8 cellular contexts compared by ENCODE assay signal in the genomic region with DNA sequence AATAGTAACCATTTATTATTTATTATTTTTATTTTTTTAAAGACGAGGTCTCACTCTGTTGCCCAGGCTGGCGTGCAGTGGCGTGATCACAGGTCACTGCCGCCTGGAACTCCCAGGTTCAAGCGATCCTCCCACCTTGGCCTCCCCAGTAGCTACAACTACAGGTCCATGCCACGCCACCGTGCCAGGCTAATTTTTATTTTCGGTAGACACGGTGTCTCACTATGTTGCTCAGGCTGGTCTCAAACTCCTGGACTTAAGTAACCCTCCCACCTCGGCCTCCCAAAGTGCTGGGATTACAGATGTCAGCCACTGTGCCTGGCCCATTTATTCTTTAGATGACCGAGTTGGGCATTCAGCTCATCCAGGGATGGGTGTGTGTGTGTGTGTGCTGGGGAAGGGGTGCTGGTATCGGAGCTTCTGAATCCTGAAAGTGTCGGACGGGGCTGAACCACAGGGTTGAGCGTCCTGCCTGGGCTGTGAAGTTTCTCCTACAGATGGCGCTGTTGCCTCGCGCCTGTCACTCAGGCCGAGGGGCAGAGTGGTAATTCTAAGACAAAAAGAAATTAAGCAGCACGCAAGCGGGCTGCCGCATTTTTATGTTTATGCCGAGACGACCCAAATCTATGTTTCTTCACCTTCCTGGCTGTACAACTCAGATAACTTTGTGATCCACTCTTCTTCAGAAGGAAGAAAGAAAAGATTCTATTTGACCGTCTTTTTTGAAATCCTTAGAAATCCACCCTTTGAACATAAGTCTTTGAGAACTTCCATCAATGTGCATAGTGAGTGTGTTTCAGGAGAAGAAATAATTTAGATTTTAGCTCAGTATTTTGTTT.
A peak's percentile ranks its signal among the peaks of the same experiment; 100 is the strongest.
DNase-seq lines count a peak whose midpoint lies in the region; FAIRE-seq and TF ChIP-seq lines count a peak whose summit lies in the region.

No MANE protein-coding gene starts in this region.

- peak; percentile 71 for DNase-seq in NCI-H1436 (lab: John Stamatoyannopoulos, UW)
- DNase-seq in NCI-H1436 treated with DMSO at 0.1 percent for 48 hours (lab: John Stamatoyannopoulos, UW), result no peak
- DNase-seq in HPDE6-E6E7 (ENCODE audit: extremely low spot score), result peak; percentile 87
- peak; percentile 60 for DNase-seq in RKO (ENCODE audit: low spot score)
- DNase-seq in activated effector memory CD4-positive, alpha-beta T cell treated with anti-CD3 and anti-CD28 coated beads, Interleukin-2, amount 50 U/mL, for 16 hours, result peak; percentile 83
- peak; percentile 10 to 59 for DNase-seq in frontal cortex (ENCODE audit: low spot score in 2 of 2)
- peak; percentile 33 to 74 (median 49) for DNase-seq in ovary
- peak; percentile 46 for DNase-seq in transverse colon

- TF ChIP-seq EP300 in ovary (IDR thresholded peaks at IDR 0.05), result no peak
- no peak for TF ChIP-seq EP300 in transverse colon (IDR thresholded peaks at IDR 0.05; ENCODE audit: low read depth)

- H3K27ac ChIP-seq in ovary (no peak overlapping the region), transverse colon (no peak overlapping the region)

- intact Hi-C loops in ovary (cut with DNase I) (no loop called here), transverse colon (cut with DNase I; ENCODE audit: low total_unique reads) (no loop called here)

- no peaks in the 10 kb centered on the region for H3K36me3 ChIP-seq in ovary
- H3K36me3 ChIP-seq in transverse colon, result no peaks in the 10 kb centered on the region

- no peaks in the 10 kb centered on the region for H3K9me3 ChIP-seq in ovary
- no peaks in the 10 kb centered on the region for H3K9me3 ChIP-seq in transverse colon

- H3K4me1 ChIP-seq in ovary (ENCODE audit: insufficient read depth), result no peaks in the 10 kb centered on the region
- H3K4me1 ChIP-seq in transverse colon, result no peaks in the 10 kb centered on the region

- TF ChIP-seq CTCF in ovary (IDR thresholded peaks at IDR 0.05), result peak; percentile 30 to 58 (median 31)
- TF ChIP-seq CTCF in transverse colon (IDR thresholded peaks at IDR 0.05), result peak; percentile 66 to 83 (median 77)

- no peak for TF ChIP-seq POLR2A in ovary (IDR thresholded peaks at IDR 0.05)
- no peak for TF ChIP-seq POLR2A in transverse colon (IDR thresholded peaks at IDR 0.05)

- H3K27me3 ChIP-seq in ovary, result no peaks in the 10 kb centered on the region
- peaks cover 5% of the 10 kb centered on the region for H3K27me3 ChIP-seq in transverse colon

- FAIRE-seq in frontal cortex (lab: Jason Lieb, UNC), result no peak

- no peak overlapping the region for H3K4me3 ChIP-seq in ovary
- H3K4me3 ChIP-seq in transverse colon, result no peak overlapping the region

- WGBS in ovary, 3 donors, result 26 to 32% (median 31%) methylated on average over 25 of the region's 25 CpGs
- WGBS in transverse colon (ENCODE audit: low coverage in 1 of 2), 2 donors, result 6 to 38% methylated on average over 13 to 25 of the region's 25 CpGs

- in situ Hi-C loops in transverse colon (cut with MboI; ENCODE audit: low pct_ligation_motif_present in 1 of 4, low pct_unique_long_range_greater_than_20kb in 1 of 4, low sequenced_read_pairs in 3 of 4), result loop anchor here (25.0 kb wide), 2 partner anchors 1001 to 1026 kb away; no protein-coding TSS in a partner anchor
